In the genomic region with DNA sequence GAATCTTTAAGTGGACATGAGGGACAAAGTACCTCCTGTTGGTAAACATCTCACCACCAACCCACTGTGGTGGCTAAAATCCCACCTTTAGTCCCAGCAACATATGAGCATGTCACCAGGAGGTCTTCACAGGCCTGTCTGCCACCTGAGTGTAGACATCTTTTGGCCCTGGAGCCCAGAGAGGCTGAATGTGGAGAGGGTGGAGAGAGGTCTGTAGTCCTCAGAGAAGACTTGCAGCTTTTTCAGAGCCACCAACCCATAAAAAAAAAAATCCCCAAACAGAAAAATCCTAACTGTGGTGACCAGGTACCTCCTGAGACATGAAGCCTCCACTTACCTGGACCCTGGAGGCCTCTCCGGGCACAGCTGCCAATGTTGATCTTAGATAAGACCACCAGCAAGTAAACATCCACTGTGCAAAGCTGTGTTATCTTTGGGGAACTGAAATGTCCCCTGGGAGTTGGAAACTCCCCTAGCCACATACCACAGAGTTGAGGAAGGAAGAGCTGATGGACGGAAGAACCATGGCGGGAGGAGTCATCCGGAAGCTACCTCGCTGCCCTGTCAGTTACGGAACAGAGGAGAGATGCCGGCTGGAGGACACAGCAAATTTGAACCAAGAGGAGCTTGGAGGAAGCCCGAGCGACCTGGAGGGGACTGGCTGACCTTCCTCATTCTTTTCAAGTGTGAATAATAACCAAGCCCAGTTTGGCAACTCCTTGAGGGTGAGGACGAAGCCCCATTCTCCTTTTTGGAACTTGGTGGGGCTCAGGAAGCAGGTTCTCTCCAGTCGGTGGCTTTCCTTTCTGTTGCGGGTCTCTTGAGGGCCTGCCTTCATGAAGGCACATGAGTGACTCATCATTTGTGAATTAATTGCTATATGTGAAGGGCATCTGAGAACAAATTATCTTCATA, we compare ENCODE assay signal across 1 cellular context.
TF ChIP-seq lines count a peak whose summit lies in the region.

A gene with protein sequence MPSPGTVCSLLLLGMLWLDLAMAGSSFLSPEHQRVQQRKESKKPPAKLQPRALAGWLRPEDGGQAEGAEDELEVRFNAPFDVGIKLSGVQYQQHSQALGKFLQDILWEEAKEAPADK (minus strand): TSS at position 443 of the 915 bp plus-strand sequence. CDS start 2,767 bp downstream, outside the sequence.

TF ChIP-seq in HepG2, 621 proteins besides CTCF, POLR2A, EP300 and RAD21 (continued from another document and continues in another):
- TF ChIP-seq, protein P1, sequence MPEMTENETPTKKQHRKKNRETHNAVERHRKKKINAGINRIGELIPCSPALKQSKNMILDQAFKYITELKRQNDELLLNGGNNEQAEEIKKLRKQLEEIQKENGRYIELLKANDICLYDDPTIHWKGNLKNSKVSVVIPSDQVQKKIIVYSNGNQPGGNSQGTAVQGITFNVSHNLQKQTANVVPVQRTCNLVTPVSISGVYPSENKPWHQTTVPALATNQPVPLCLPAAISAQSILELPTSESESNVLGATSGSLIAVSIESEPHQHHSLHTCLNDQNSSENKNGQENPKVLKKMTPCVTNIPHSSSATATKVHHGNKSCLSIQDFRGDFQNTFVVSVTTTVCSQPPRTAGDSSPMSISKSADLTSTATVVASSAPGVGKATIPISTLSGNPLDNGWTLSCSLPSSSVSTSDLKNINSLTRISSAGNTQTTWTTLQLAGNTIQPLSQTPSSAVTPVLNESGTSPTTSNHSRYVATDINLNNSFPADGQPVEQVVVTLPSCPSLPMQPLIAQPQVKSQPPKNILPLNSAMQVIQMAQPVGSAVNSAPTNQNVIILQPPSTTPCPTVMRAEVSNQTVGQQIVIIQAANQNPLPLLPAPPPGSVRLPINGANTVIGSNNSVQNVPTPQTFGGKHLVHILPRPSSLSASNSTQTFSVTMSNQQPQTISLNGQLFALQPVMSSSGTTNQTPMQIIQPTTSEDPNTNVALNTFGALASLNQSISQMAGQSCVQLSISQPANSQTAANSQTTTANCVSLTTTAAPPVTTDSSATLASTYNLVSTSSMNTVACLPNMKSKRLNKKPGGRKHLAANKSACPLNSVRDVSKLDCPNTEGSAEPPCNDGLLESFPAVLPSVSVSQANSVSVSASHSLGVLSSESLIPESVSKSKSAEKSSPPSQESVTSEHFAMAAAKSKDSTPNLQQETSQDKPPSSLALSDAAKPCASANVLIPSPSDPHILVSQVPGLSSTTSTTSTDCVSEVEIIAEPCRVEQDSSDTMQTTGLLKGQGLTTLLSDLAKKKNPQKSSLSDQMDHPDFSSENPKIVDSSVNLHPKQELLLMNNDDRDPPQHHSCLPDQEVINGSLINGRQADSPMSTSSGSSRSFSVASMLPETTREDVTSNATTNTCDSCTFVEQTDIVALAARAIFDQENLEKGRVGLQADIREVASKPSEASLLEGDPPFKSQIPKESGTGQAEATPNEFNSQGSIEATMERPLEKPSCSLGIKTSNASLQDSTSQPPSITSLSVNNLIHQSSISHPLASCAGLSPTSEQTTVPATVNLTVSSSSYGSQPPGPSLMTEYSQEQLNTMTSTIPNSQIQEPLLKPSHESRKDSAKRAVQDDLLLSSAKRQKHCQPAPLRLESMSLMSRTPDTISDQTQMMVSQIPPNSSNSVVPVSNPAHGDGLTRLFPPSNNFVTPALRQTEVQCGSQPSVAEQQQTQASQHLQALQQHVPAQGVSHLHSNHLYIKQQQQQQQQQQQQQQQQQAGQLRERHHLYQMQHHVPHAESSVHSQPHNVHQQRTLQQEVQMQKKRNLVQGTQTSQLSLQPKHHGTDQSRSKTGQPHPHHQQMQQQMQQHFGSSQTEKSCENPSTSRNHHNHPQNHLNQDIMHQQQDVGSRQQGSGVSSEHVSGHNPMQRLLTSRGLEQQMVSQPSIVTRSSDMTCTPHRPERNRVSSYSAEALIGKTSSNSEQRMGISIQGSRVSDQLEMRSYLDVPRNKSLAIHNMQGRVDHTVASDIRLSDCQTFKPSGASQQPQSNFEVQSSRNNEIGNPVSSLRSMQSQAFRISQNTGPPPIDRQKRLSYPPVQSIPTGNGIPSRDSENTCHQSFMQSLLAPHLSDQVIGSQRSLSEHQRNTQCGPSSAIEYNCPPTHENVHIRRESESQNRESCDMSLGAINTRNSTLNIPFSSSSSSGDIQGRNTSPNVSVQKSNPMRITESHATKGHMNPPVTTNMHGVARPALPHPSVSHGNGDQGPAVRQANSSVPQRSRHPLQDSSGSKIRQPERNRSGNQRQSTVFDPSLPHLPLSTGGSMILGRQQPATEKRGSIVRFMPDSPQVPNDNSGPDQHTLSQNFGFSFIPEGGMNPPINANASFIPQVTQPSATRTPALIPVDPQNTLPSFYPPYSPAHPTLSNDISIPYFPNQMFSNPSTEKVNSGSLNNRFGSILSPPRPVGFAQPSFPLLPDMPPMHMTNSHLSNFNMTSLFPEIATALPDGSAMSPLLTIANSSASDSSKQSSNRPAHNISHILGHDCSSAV (CRISPR knock-in tag; IDR thresholded peaks at IDR 0.05; ENCODE audit: borderline replicate concordance): no peak
- peak; percentile 55 for TF ChIP-seq RBM22 (optimal IDR thresholded peaks at IDR 0.05; ENCODE audit: low read length)
- TF ChIP-seq ZNF430 (CRISPR knock-in tag; IDR thresholded peaks at IDR 0.05): 0 out of 2 replicates have a peak, but pooled peaks have one; percentile 38
- TF ChIP-seq ZSCAN12 (CRISPR knock-in tag; IDR thresholded peaks at IDR 0.05): no peak
- TF ChIP-seq, protein P2, sequence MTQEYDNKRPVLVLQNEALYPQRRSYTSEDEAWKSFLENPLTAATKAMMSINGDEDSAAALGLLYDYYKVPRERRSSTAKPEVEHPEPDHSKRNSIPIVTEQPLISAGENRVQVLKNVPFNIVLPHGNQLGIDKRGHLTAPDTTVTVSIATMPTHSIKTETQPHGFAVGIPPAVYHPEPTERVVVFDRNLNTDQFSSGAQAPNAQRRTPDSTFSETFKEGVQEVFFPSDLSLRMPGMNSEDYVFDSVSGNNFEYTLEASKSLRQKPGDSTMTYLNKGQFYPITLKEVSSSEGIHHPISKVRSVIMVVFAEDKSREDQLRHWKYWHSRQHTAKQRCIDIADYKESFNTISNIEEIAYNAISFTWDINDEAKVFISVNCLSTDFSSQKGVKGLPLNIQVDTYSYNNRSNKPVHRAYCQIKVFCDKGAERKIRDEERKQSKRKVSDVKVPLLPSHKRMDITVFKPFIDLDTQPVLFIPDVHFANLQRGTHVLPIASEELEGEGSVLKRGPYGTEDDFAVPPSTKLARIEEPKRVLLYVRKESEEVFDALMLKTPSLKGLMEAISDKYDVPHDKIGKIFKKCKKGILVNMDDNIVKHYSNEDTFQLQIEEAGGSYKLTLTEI (CRISPR knock-in tag; conservative IDR thresholded peaks at IDR 0.05): no peak
- TF ChIP-seq MTA1 (CRISPR knock-in tag; IDR thresholded peaks at IDR 0.05; ENCODE audit: borderline replicate concordance): no peak
- TF ChIP-seq PPARG (CRISPR knock-in tag; conservative IDR thresholded peaks at IDR 0.05): peak; percentile 36; the same call in 1 of the 2 replicates
- no peak for TF ChIP-seq NFRKB (IDR thresholded peaks at IDR 0.05)
- TF ChIP-seq, protein P3, sequence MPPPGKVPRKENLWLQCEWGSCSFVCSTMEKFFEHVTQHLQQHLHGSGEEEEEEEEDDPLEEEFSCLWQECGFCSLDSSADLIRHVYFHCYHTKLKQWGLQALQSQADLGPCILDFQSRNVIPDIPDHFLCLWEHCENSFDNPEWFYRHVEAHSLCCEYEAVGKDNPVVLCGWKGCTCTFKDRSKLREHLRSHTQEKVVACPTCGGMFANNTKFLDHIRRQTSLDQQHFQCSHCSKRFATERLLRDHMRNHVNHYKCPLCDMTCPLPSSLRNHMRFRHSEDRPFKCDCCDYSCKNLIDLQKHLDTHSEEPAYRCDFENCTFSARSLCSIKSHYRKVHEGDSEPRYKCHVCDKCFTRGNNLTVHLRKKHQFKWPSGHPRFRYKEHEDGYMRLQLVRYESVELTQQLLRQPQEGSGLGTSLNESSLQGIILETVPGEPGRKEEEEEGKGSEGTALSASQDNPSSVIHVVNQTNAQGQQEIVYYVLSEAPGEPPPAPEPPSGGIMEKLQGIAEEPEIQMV (CRISPR knock-in tag; IDR thresholded peaks at IDR 0.05; ENCODE audit: low read depth): no peak
- TF ChIP-seq BORCS8-MEF2B (CRISPR knock-in tag; IDR thresholded peaks at IDR 0.05): no peak
- TF ChIP-seq, protein P4, sequence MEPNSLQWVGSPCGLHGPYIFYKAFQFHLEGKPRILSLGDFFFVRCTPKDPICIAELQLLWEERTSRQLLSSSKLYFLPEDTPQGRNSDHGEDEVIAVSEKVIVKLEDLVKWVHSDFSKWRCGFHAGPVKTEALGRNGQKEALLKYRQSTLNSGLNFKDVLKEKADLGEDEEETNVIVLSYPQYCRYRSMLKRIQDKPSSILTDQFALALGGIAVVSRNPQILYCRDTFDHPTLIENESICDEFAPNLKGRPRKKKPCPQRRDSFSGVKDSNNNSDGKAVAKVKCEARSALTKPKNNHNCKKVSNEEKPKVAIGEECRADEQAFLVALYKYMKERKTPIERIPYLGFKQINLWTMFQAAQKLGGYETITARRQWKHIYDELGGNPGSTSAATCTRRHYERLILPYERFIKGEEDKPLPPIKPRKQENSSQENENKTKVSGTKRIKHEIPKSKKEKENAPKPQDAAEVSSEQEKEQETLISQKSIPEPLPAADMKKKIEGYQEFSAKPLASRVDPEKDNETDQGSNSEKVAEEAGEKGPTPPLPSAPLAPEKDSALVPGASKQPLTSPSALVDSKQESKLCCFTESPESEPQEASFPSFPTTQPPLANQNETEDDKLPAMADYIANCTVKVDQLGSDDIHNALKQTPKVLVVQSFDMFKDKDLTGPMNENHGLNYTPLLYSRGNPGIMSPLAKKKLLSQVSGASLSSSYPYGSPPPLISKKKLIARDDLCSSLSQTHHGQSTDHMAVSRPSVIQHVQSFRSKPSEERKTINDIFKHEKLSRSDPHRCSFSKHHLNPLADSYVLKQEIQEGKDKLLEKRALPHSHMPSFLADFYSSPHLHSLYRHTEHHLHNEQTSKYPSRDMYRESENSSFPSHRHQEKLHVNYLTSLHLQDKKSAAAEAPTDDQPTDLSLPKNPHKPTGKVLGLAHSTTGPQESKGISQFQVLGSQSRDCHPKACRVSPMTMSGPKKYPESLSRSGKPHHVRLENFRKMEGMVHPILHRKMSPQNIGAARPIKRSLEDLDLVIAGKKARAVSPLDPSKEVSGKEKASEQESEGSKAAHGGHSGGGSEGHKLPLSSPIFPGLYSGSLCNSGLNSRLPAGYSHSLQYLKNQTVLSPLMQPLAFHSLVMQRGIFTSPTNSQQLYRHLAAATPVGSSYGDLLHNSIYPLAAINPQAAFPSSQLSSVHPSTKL (CRISPR knock-in tag; IDR thresholded peaks at IDR 0.05): peak; percentile 37; the same call in 1 of the 2 replicates
- TF ChIP-seq ELF4 (CRISPR knock-in tag; IDR thresholded peaks at IDR 0.05; ENCODE audit: borderline replicate concordance): no peak
- TF ChIP-seq RFXAP (CRISPR knock-in tag; IDR thresholded peaks at IDR 0.05; ENCODE audit: borderline replicate concordance): no peak
- TF ChIP-seq NR2F6 (IDR thresholded peaks at IDR 0.05): no peak
- peak; percentile 40; the same call in 1 of the 2 replicates for TF ChIP-seq NR2F6 (CRISPR knock-in tag; IDR thresholded peaks at IDR 0.05)
- TF ChIP-seq, protein P5, sequence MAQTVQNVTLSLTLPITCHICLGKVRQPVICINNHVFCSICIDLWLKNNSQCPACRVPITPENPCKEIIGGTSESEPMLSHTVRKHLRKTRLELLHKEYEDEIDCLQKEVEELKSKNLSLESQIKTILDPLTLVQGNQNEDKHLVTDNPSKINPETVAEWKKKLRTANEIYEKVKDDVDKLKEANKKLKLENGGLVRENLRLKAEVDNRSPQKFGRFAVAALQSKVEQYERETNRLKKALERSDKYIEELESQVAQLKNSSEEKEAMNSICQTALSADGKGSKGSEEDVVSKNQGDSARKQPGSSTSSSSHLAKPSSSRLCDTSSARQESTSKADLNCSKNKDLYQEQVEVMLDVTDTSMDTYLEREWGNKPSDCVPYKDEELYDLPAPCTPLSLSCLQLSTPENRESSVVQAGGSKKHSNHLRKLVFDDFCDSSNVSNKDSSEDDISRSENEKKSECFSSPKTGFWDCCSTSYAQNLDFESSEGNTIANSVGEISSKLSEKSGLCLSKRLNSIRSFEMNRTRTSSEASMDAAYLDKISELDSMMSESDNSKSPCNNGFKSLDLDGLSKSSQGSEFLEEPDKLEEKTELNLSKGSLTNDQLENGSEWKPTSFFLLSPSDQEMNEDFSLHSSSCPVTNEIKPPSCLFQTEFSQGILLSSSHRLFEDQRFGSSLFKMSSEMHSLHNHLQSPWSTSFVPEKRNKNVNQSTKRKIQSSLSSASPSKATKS (CRISPR knock-in tag; IDR thresholded peaks at IDR 0.05): no peak
- TF ChIP-seq MAZ (IDR thresholded peaks at IDR 0.05; ENCODE audit: borderline replicate concordance, low read depth, low read length): no peak
- TF ChIP-seq MAZ (CRISPR knock-in tag; IDR thresholded peaks at IDR 0.05; ENCODE audit: low read depth): no peak
- no peak for TF ChIP-seq ZNF121 (CRISPR knock-in tag; IDR thresholded peaks at IDR 0.05)
- TF ChIP-seq, protein P6, sequence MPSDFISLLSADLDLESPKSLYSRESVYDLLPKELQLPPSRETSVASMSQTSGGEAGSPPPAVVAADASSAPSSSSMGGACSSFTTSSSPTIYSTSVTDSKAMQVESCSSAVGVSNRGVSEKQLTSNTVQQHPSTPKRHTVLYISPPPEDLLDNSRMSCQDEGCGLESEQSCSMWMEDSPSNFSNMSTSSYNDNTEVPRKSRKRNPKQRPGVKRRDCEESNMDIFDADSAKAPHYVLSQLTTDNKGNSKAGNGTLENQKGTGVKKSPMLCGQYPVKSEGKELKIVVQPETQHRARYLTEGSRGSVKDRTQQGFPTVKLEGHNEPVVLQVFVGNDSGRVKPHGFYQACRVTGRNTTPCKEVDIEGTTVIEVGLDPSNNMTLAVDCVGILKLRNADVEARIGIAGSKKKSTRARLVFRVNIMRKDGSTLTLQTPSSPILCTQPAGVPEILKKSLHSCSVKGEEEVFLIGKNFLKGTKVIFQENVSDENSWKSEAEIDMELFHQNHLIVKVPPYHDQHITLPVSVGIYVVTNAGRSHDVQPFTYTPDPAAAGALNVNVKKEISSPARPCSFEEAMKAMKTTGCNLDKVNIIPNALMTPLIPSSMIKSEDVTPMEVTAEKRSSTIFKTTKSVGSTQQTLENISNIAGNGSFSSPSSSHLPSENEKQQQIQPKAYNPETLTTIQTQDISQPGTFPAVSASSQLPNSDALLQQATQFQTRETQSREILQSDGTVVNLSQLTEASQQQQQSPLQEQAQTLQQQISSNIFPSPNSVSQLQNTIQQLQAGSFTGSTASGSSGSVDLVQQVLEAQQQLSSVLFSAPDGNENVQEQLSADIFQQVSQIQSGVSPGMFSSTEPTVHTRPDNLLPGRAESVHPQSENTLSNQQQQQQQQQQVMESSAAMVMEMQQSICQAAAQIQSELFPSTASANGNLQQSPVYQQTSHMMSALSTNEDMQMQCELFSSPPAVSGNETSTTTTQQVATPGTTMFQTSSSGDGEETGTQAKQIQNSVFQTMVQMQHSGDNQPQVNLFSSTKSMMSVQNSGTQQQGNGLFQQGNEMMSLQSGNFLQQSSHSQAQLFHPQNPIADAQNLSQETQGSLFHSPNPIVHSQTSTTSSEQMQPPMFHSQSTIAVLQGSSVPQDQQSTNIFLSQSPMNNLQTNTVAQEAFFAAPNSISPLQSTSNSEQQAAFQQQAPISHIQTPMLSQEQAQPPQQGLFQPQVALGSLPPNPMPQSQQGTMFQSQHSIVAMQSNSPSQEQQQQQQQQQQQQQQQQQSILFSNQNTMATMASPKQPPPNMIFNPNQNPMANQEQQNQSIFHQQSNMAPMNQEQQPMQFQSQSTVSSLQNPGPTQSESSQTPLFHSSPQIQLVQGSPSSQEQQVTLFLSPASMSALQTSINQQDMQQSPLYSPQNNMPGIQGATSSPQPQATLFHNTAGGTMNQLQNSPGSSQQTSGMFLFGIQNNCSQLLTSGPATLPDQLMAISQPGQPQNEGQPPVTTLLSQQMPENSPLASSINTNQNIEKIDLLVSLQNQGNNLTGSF (CRISPR knock-in tag; IDR thresholded peaks at IDR 0.05): no peak
- no peak for TF ChIP-seq PLRG1 (conservative IDR thresholded peaks at IDR 0.05)
- no peak for TF ChIP-seq ZNF552 (CRISPR knock-in tag; IDR thresholded peaks at IDR 0.05; ENCODE audit: borderline replicate concordance)
- no peak for TF ChIP-seq KLF11 (CRISPR knock-in tag; IDR thresholded peaks at IDR 0.05)
